ENCODE assay signal across 22 cellular contexts in genomic region chr7:155212301-155213015, GRCh38.
"Had no signal": no experiment of that assay in that cellular context is flagged by ENCODE, and none has a peak within 500 bp of the region (broad histone marks: within the 10 kb centered on the region; RNA-seq: fewer than 3 reads in every experiment).

No MANE protein-coding gene starts in this region.

- H3K9me3 ChIP-seq: gastroesophageal sphincter, left ventricle myocardium inferior, mucosa of descending colon, sigmoid colon had no signal

- H3K27ac ChIP-seq: cardiac muscle cell, coronary artery, gastroesophageal sphincter, left ventricle myocardium inferior, sigmoid colon, tibial nerve had no signal

- H3K27me3 ChIP-seq: cardiac muscle cell had no signal

- H3K4me3 ChIP-seq: cardiac muscle cell, coronary artery, gastroesophageal sphincter, left ventricle myocardium inferior, lung, mucosa of descending colon, sigmoid colon, tibial nerve had no signal

- H3K36me3 ChIP-seq: cardiac muscle cell, gastroesophageal sphincter, left ventricle myocardium inferior, sigmoid colon, tibial nerve had no signal

- DNase-seq: activated CD4-positive, CD25-positive, alpha-beta regulatory T cell; activated CD8-positive, alpha-beta memory T cell treated with anti-CD3 and anti-CD28 coated beads, Interleukin-2, amount 10 ng/mL, durations not matched to agents 7 days and 5 days; activated CD8-positive, alpha-beta T cell treated with anti-CD3 and anti-CD28 coated beads, Interleukin-2, amount 10 ng/mL, durations not matched to agents 7 days and 5 days; activated naive CD4-positive, alpha-beta T cell treated with Interleukin-2 at 50 U/mL for 16 hours; activated T-cell treated with anti-CD3 and anti-CD28 coated beads, Interleukin-2, amount 50 U/mL, for 48 hours; anterior cingulate cortex; cerebellar nuclear complex; effector memory CD8-positive, alpha-beta T cell; hypothalamus; immature natural killer cell; left ventricle myocardium inferior; mesendoderm; mucosa of descending colon; sigmoid colon; stimulated activated CD4-positive, alpha-beta T cell treated with anti-CD3 and anti-CD28 coated beads, Interleukin-2, amount 100 ng/mL, for 48 hours; stimulated activated naive CD4-positive, alpha-beta T cell treated with Interleukin-2 at 50 U/mL for 16 hours had no signal

- ATAC-seq: activated CD8-positive, alpha-beta memory T cell treated with anti-CD3 and anti-CD28 coated beads, Interleukin-2, amount 10 ng/mL, durations not matched to agents 7 days and 5 days; activated CD8-positive, alpha-beta T cell treated with anti-CD3 and anti-CD28 coated beads, Interleukin-2, amount 10 ng/mL, durations not matched to agents 7 days and 5 days; effector memory CD8-positive, alpha-beta T cell; gastroesophageal sphincter; mucosa of descending colon; natural killer cell treated with Interleukin-12 subunit alpha and Interleukin-12 subunit beta and Interleukin-15 and Interleukin-18, amount 100 ng/mL, for 72 hours had no signal
